Comparison of ENCODE assay signal across 8 cellular contexts in the genomic region with DNA sequence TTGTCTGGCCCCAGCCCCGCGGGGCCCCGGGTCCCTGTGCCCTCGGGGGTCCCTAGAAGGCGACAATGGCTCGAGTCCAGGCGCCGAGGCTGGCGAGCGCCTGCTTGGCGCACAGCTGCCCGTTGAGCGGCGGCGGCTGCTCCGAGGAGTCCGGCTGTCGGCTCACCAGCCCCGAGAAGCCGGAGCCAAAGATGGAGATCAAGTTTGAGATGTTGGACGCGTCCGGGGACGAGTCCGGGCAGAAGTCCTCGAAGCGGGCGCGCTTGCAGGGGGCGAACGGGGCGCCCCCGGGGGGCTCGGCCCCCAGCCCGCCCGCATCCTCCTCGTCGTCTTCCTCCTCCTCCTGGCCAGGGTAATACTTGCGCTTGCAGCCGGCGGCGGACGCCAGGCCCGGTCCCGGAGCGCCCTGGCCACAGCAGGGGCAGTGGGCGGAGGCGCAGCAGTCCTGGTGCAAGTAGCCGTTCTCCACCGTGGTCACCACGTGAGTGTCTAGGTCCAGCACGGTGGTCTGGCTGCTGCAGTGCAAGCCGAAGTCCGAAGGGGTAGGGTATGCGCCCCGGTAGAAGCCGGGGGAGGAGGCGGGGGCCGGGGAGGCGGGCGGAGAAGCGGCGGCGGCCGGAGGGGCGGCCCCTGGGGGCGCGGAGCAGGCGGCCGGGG. TPM values are rescaled to one million over a fixed set of nuclear protein-coding genes. Genes with fewer than 3 reads are reported as not detected.
DNase-seq lines count a peak whose midpoint lies in the region; ATAC-seq and TF ChIP-seq lines count a peak whose summit lies in the region.

No MANE protein-coding gene starts in this region.

- H3K4me1 Mint-ChIP-seq in glutamatergic neuron (ENCODE audit: low read depth, unreplicated experiment) (peaks cover 17% of the 10 kb centered on the region), progenitor cell of endocrine pancreas (ENCODE audit: low read depth) (peaks cover 29% of the 10 kb centered on the region)

- no peaks in the 10 kb centered on the region for H3K9me3 ChIP-seq in HUES6 (ENCODE audit: control insufficient read depth, insufficient read depth, low read depth, low read length)

- H3K36me3 Mint-ChIP-seq in glutamatergic neuron (ENCODE audit: unreplicated experiment) (no peaks in the 10 kb centered on the region), progenitor cell of endocrine pancreas (ENCODE audit: insufficient read depth) (no peaks in the 10 kb centered on the region)

- H3K4me1 ChIP-seq in HUES6 (ENCODE audit: control insufficient read depth, insufficient read depth, low read length), result peaks cover 18% of the 10 kb centered on the region; the same call in 1 of the 2 replicates

- DNase-seq in Caki2 (ENCODE audit: low read depth), result peak; percentile 35
- peak; percentile 47 to 59 for DNase-seq in activated T-cell treated with anti-CD3 and anti-CD28 coated beads, Interleukin-2, amount 50 U/mL, for 48 hours
- DNase-seq in glutamatergic neuron, result peak; percentile 65
- peak; percentile 35 for DNase-seq in progenitor cell of endocrine pancreas (ENCODE audit: low spot score, unreplicated experiment)
- DNase-seq in effector CD4-positive, alpha-beta T cell, result no peak
- DNase-seq in omental fat pad (ENCODE audit: low spot score), result no peak

- in situ Hi-C loops in Caki2 (cut with HindIII; ENCODE audit: low pct_unique_long_range_greater_than_20kb, low sequenced_read_pairs), result no loop called here

- peak overlapping the region; percentile 76 for H3K9ac ChIP-seq in HUES6 (ENCODE audit: low read length)

- peaks cover 18% of the 10 kb centered on the region for H3K27me3 Mint-ChIP-seq in glutamatergic neuron (ENCODE audit: unreplicated experiment)
- peaks cover 15% of the 10 kb centered on the region for H3K27me3 Mint-ChIP-seq in progenitor cell of endocrine pancreas

- H3K9me3 Mint-ChIP-seq in glutamatergic neuron (ENCODE audit: unreplicated experiment) (peaks cover 14% of the 10 kb centered on the region), progenitor cell of endocrine pancreas (ENCODE audit: low read depth) (no peaks in the 10 kb centered on the region)

- peak overlapping the region; percentile 54 for H3K4me3 ChIP-seq in HUES6 (ENCODE audit: low read depth, low read length)

- H3K36me3 ChIP-seq in HUES6 (ENCODE audit: control insufficient read depth, insufficient read depth, low read length), result no peaks in the 10 kb centered on the region

- peaks cover 72% of the 10 kb centered on the region for H3K27me3 ChIP-seq in HUES6 (ENCODE audit: control insufficient read depth, insufficient read depth, low read length)

- TF ChIP-seq CTCF in glutamatergic neuron (IDR thresholded peaks at IDR 0.05; ENCODE audit: partially characterized antibody, unreplicated experiment) (no peak), progenitor cell of endocrine pancreas (IDR thresholded peaks at IDR 0.05; ENCODE audit: unreplicated experiment) (peak; percentile 10), omental fat pad (IDR thresholded peaks at IDR 0.05) (no peak)

- H3K27ac ChIP-seq in HUES6 (ENCODE audit: low read depth, low read length), result no peak overlapping the region

- H3K4me3 Mint-ChIP-seq in glutamatergic neuron (ENCODE audit: unreplicated experiment) (peak overlapping the region; percentile 88), progenitor cell of endocrine pancreas (ENCODE audit: low read depth) (peak overlapping the region; percentile 91)

- peak overlapping the region; percentile 80 for H3K27ac Mint-ChIP-seq in glutamatergic neuron (ENCODE audit: unreplicated experiment)
- peak overlapping the region; percentile 92 for H3K27ac Mint-ChIP-seq in progenitor cell of endocrine pancreas

- ATAC-seq in omental fat pad (ENCODE audit: low FRiP score) (no peak), GM21390 (IDR thresholded peaks at IDR 0.05; ENCODE audit: unreplicated experiment) (no peak)

RNA-seq across cellular contexts. Expression of gene IER5L, which starts 1.1 kb away (rescaled TPM):
- total RNA-seq in Caki2 (2014; rRNA removed; shearing (Covaris generic); ENCODE audit: low replicate concordance), result 73.3 and 76.4 TPM in 2 replicates
- total RNA-seq in glutamatergic neuron (ENCODE audit: unreplicated experiment), result 36.0 TPM
- 21.8 and 22.6 TPM in 2 replicates for total RNA-seq in progenitor cell of endocrine pancreas
- total RNA-seq in omental fat pad, result 10 to 100 TPM in 3 of 4 donors, 1 to 10 TPM in 1; 9.0 to 23.9 (median 20.2) TPM

Comparison
In these comparisons a context has a peak if more than half of its experiments do, and no peak if none do; other contexts are left out.
1. DNase-seq: peak in Caki2 (single experiment), activated T-cell treated with anti-CD3 and anti-CD28 coated beads, Interleukin-2, amount 50 U/mL, for 48 hours (2 of 2), glutamatergic neuron (single experiment) and progenitor cell of endocrine pancreas (single experiment); none in effector CD4-positive, alpha-beta T cell (single experiment) and omental fat pad (single experiment).